ENCODE assay signal across 8 cellular contexts in the genomic region with DNA sequence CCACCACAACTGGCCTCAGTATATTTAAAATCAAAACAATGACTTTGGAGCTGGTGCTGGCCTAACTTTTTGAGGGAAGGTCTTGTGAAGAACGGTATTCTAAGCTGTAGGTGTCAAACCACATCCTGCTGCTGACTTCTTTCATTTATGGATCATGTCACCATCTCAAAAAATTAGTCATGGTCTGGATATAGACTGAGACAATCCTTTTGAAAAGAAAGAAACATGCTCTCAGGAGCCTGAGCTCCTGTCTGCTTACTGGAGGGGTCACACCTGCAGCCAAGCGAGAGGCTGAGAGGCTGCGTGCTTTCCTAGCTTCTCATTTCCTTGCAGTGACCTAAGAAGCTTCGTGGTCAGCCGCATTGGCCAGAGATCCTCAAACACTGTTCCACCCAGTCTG. TPM values are rescaled to one million over a fixed set of nuclear protein-coding genes. Genes with fewer than 3 reads are reported as not detected.
DNase-seq lines count a peak whose midpoint lies in the region; ATAC-seq, FAIRE-seq and TF ChIP-seq lines count a peak whose summit lies in the region.

No MANE protein-coding gene starts in this region.

- H3K9me3 ChIP-seq in GM23248 (ENCODE audit: low read depth): no peaks in the 10 kb centered on the region
- no peaks in the 10 kb centered on the region for H3K9me3 ChIP-seq in prostate gland

- H3K79me2 ChIP-seq in GM23248 (ENCODE audit: insufficient read depth): no peaks in the 10 kb centered on the region

- H3K4me3 ChIP-seq in GM23248: no peak overlapping the region
- no peak overlapping the region for H3K4me3 ChIP-seq in prostate gland

- H2AFZ ChIP-seq in GM23248: no peak overlapping the region

- DNase-seq in GM12892 (ENCODE audit: insufficient read length) (no peak), RCC 7860 (ENCODE audit: low spot score) (peak; percentile 91), foreskin keratinocyte (peak in 1 of 2 donors; percentile 9), GM23248 (no peak), iPS-NIHi11 (ENCODE audit: low spot score) (no peak), NCI-H2227 treated with DMSO at 0.1 percent for 48 hours (lab: John Stamatoyannopoulos, UW) (no peak), prostate gland (ENCODE audit: low spot score) (no peak)

- FAIRE-seq in GM12892 (lab: Jason Lieb, UNC) (peak; percentile 58), RCC 7860 (lab: Jason Lieb, UNC) (peak; percentile 63)

- H3K36me3 ChIP-seq in GM23248 (ENCODE audit: low read depth): no peaks in the 10 kb centered on the region
- no peaks in the 10 kb centered on the region for H3K36me3 ChIP-seq in prostate gland

- H4K20me1 ChIP-seq in GM23248 (ENCODE audit: insufficient read depth): no peaks in the 10 kb centered on the region

- TF ChIP-seq POLR2A in GM12892 (IDR thresholded peaks at IDR 0.05; ENCODE audit: low read depth, low read length): no peak
- TF ChIP-seq POLR2A in prostate gland (IDR thresholded peaks at IDR 0.05): no peak

- no peak overlapping the region for H3K4me2 ChIP-seq in GM23248 (ENCODE audit: unreplicated experiment)

- TF ChIP-seq CTCF in foreskin keratinocyte (conservative IDR thresholded peaks at IDR 0.05) (no peak), prostate gland (IDR thresholded peaks at IDR 0.05) (no peak)

- no peak overlapping the region for H3K9ac ChIP-seq in GM23248

- no peaks in the 10 kb centered on the region for H3K9me2 ChIP-seq in GM23248 (ENCODE audit: insufficient read depth)

- H3K27me3 ChIP-seq in foreskin keratinocyte (no peaks in the 10 kb centered on the region), GM23248 (replicated peaks; ENCODE audit: insufficient read depth) (no peaks in the 10 kb centered on the region), prostate gland (replicated peaks; ENCODE audit: insufficient read depth) (no peaks in the 10 kb centered on the region)

- no peaks in the 10 kb centered on the region for H3F3A ChIP-seq in GM23248 (ENCODE audit: insufficient read depth)

- H3K4me1 ChIP-seq in foreskin keratinocyte (no peaks in the 10 kb centered on the region), GM23248 (ENCODE audit: insufficient read depth) (peaks cover 8% of the 10 kb centered on the region; the same call in 1 of the 2 replicates), prostate gland (replicated peaks) (no peaks in the 10 kb centered on the region)

- in situ Hi-C loops in GM23248 (cut with MboI): no loop called here

- 81 to 87% methylated on average over 5 of the region's 5 CpGs for WGBS in GM23248 (ENCODE audit: low coverage in 1 of 2, low lambda C conversion rate in 2 of 2, missing lambda C conversion rate in 2 of 2), 2 experiments
- WGBS in prostate gland: 91% methylated on average over 5 of the region's 5 CpGs

- intact Hi-C loops in prostate gland (cut with DNase I): no loop called here

- ATAC-seq in GM21786 (IDR thresholded peaks at IDR 0.05; ENCODE audit: unreplicated experiment) (peak; percentile 71), foreskin keratinocyte (peak; percentile 26)

- H3K27ac ChIP-seq in foreskin keratinocyte (no peak overlapping the region), GM23248 (no peak overlapping the region), prostate gland (no peak overlapping the region)

RNA-seq across cellular contexts. Expression of gene TIAM2, which starts 55.2 kb away (rescaled TPM):
- 27.5 TPM for polyA plus RNA-seq in GM12892 (2012; ENCODE audit: missing spikeins)
- total RNA-seq in foreskin keratinocyte: 3.2 TPM in 2 replicates
- polyA plus RNA-seq in foreskin keratinocyte: 2.3 and 2.4 TPM in 2 replicates
- total RNA-seq in GM23248 (2014; rRNA removed; shearing (Covaris generic)): 2.6 and 5.1 TPM in 2 replicates
- 2.4 and 4.3 TPM in 2 replicates for polyA plus RNA-seq in GM23248 (2016; fragmentation: Nextera tagmentation; extraction: Ambion mirVana)
- 10 to 100 TPM; 13.1 to 21.6 TPM for total RNA-seq in prostate gland
